26 cellular contexts compared by ENCODE assay signal in the genomic region with DNA sequence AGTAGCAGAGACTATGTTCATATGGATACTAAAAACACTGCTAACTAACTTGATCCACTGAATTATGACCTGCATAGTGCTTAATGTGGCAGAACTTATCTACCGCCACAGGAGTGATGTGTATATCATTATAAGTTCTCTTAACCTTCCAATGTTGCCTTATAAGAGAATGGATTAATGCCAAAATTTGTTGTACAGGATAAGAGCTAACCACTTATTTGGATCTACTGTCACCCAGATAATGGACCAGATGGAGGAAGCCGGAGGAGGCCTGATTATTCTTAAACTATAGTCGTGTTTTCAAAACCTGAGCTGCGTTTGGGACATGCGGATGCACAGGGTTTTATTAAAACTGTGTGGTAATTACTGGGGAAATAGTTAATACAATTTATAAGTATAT. TPM values are rescaled to one million over a fixed set of nuclear protein-coding genes. Genes with fewer than 3 reads are reported as not detected.
"Had no signal": no experiment of that assay in that cellular context is flagged by ENCODE, and none has a peak within 500 bp of the region (broad histone marks: within the 10 kb centered on the region; RNA-seq: fewer than 3 reads in every experiment).

No MANE protein-coding gene starts in this region.

- H3K4me2 ChIP-seq: SK-N-SH had no signal

- ATAC-seq: Panc1, PC-3, Right ventricle myocardium inferior, T-cell had no signal

- H3K9me3 ChIP-seq: MG63, SK-N-SH had no signal

- FAIRE-seq: HTR-8/SVneo had no signal

- H3K36me3 ChIP-seq: MG63 had no signal

- DNase-seq: Karpas-422, KG1, MG63, NCI-H1092 treated with DMSO at 0.1 percent for 48 hours, NCI-H1436, NCI-H187, NCI-H2029, NCI-H2081 treated with DMSO at 0.1 percent for 48 hours, NCI-H2171, NCI-H226, NCI-H446, NCI-H510A, NCI-H524 treated with DMSO at 0.1 percent for 48 hours, NCI-H69, NCI-H774, PC-3, SIG-M5, SK-N-SH, SW 1271, T-cell had no signal

- H3K9ac ChIP-seq: SK-N-SH had no signal

- H3K27me3 ChIP-seq: MG63 had no signal

- H3K4me3 ChIP-seq: MG63 had no signal

- H3K9me2 ChIP-seq: SK-N-SH had no signal

- H3K27ac ChIP-seq: HL-60 had no signal

RNA-seq across cellular contexts. Expression of a gene that starts 1.9 kb away (rescaled TPM):
- total RNA-seq: Right ventricle myocardium inferior, RPMI7951, T-cell had no signal

RNA-seq across cellular contexts. Expression of a gene that starts 20.5 kb away (rescaled TPM):
- total RNA-seq: Right ventricle myocardium inferior, T-cell had no signal
- polyA plus RNA-seq: SK-N-SH had no signal

RNA-seq across cellular contexts. Expression of a gene that starts 33.9 kb away (rescaled TPM):
- total RNA-seq: Right ventricle myocardium inferior had no signal

RNA-seq across cellular contexts. Expression of a gene that starts 39.7 kb away (rescaled TPM):
- total RNA-seq: Right ventricle myocardium inferior had no signal

RNA-seq across cellular contexts. Expression of a gene that starts 47.7 kb away (rescaled TPM):
- total RNA-seq: PC-3, Right ventricle myocardium inferior, RPMI7951, SK-MEL-5, T-cell had no signal
- polyA plus RNA-seq: SK-N-SH had no signal
